8 cellular contexts compared by ENCODE assay signal in genomic region chr9:111661802-111662491, GRCh38. TPM values are rescaled to one million over a fixed set of nuclear protein-coding genes. Genes with fewer than 3 reads are reported as not detected.
DNase-seq lines count a peak whose midpoint lies in the region; ATAC-seq, FAIRE-seq and TF ChIP-seq lines count a peak whose summit lies in the region.

No MANE protein-coding gene starts in this region.

- TF ChIP-seq CTCF in keratinocyte (optimal IDR thresholded peaks at IDR 0.05 in 1 of 3, IDR thresholded peaks at IDR 0.05 in 1 of 3, conservative IDR thresholded peaks at IDR 0.05 in 1 of 3; ENCODE audit: extremely low read depth in 1 of 3, insufficient read depth in 2 of 3, low read length in 3 of 3) = no peak

- no peak for TF ChIP-seq RAD21 in Ishikawa (IDR thresholded peaks at IDR 0.05; ENCODE audit: low read depth)

- peak overlapping the region; percentile 52 for H3K27ac ChIP-seq in keratinocyte (ENCODE audit: control insufficient read depth, insufficient read depth, low read length)

- DNase-seq in G401 (ENCODE audit: low spot score) = peak; percentile 65
- DNase-seq in UCSD-AML1 (lab: John Stamatoyannopoulos, UW; ENCODE audit: unreplicated experiment) = peak; percentile 56
- DNase-seq in central memory CD4-positive, alpha-beta T cell = peak; percentile 33
- DNase-seq in keratinocyte (ENCODE audit: low read depth, low spot score) = no peak
- peak in 2 of 3 donors; percentile 7 to 27 for DNase-seq in stimulated activated CD4-positive, alpha-beta T cell treated with anti-CD3 and anti-CD28 coated beads, Interleukin-12 subunit alpha, Interleukin-12 subunit beta, amount 100 ng/mL, for 48 hours (ENCODE audit: low read depth in 2 of 3, low spot score in 1 of 3)
- no peak for DNase-seq in NK-92 treated with Interleukin-12 subunit alpha and Interleukin-12 subunit beta, amount 100 ng/mL, for 24 hours (lab: John Stamatoyannopoulos, UW)

- peaks cover 1 to 7% of the 10 kb centered on the region in 2 experiments for H3K36me3 ChIP-seq in keratinocyte (ENCODE audit: control insufficient read depth in 2 of 2, extremely low read depth in 1 of 2, insufficient read depth in 2 of 2, low read length in 2 of 2)

- peak; percentile 34 for ATAC-seq in GM21619 (IDR thresholded peaks at IDR 0.05; ENCODE audit: unreplicated experiment)

- no peaks in the 10 kb centered on the region for H3K9me3 ChIP-seq in keratinocyte (ENCODE audit: control insufficient read depth, low read depth, low read length)

- H3K4me2 ChIP-seq in keratinocyte (ENCODE audit: control insufficient read depth, extremely low read depth, insufficient read depth, low read depth, low read length) = peak overlapping the region; percentile 100

- H3K4me1 ChIP-seq in keratinocyte (ENCODE audit: control insufficient read depth, extremely low read depth, insufficient read depth, low read length) = peaks cover 19% of the 10 kb centered on the region

- H3K9me1 ChIP-seq in keratinocyte (ENCODE audit: control insufficient read depth, extremely low read depth, insufficient read depth, low read length) = no peaks in the 10 kb centered on the region

- dilution Hi-C loops in keratinocyte (cut with MboI; ENCODE audit: extremely low pct_ligation_motif_present, low sequenced_read_pairs) = no loop called here

- peak overlapping the region; percentile 74 for H3K9ac ChIP-seq in keratinocyte (ENCODE audit: control insufficient read depth, extremely low read depth, insufficient read depth, low read length)

- H3K79me2 ChIP-seq in keratinocyte (ENCODE audit: control insufficient read depth, insufficient read depth, low read length) = peaks cover 35% of the 10 kb centered on the region

- H3K4me3 ChIP-seq in keratinocyte (ENCODE audit: control insufficient read depth in 2 of 3, extremely low read depth in 1 of 3, insufficient read depth in 2 of 3, low read depth in 1 of 3, low read length in 3 of 3) = peak overlapping the region; percentile 56 to 94 (median 94)

- in situ Hi-C loops in G401 (cut with HindIII; ENCODE audit: low sequenced_read_pairs) = no loop called here

- no peak for TF ChIP-seq EP300 in Ishikawa (IDR thresholded peaks at IDR 0.05; ENCODE audit: borderline replicate concordance)

- no peaks in the 10 kb centered on the region for H3K27me3 ChIP-seq in keratinocyte (ENCODE audit: control insufficient read depth, extremely low read depth, insufficient read depth, low read length)

- H2AFZ ChIP-seq in keratinocyte (ENCODE audit: control insufficient read depth, low read length) = peak overlapping the region; percentile 75

- H4K20me1 ChIP-seq in keratinocyte (ENCODE audit: control insufficient read depth, extremely low read depth, insufficient read depth, low read length) = peaks cover 3% of the 10 kb centered on the region

- FAIRE-seq in keratinocyte (lab: Jason Lieb, UNC) = no peak

TF ChIP-seq in Ishikawa, 13 proteins besides CTCF, POLR2A, EP300 and RAD21:
- TF ChIP-seq CEBPB (IDR thresholded peaks at IDR 0.05) (no peak), ZBTB7A (IDR thresholded peaks at IDR 0.05; ENCODE audit: low read depth) (peak; percentile 24; the same call in 1 of the 2 replicates), MAX (IDR thresholded peaks at IDR 0.05) (no peak)

RNA-seq across cellular contexts. Expression of gene GNG10, which starts 0.5 kb away (rescaled TPM):
- 198 and 218 TPM in 2 replicates for total RNA-seq in G401 (2014; rRNA removed; shearing (Covaris generic))
- 66.2 to 89.8 TPM (median 68.8 TPM) in 3 replicates for polyA plus RNA-seq in keratinocyte
- 4.6 TPM for polyA plus RNA-seq in keratinocyte (2011; ENCODE audit: low read depth)
- 78.7 and 132 TPM in 2 replicates for polyA plus RNA-seq in keratinocyte (2011; cell fraction: cytosol; rRNA removed)
- 18.9 and 26.0 TPM in 2 replicates for polyA plus RNA-seq in keratinocyte (2011; cell fraction: nucleus; rRNA removed)
- polyA plus RNA-seq in keratinocyte (2012; ENCODE audit: low replicate concordance) = 26.6 and 55.8 TPM in 2 replicates
- 12.6 to 18.8 TPM (median 17.5 TPM) in 3 replicates for polyA minus RNA-seq in keratinocyte
- 27.4 TPM for polyA minus RNA-seq in keratinocyte (2011; cell fraction: cytosol; rRNA and poly(A)+ RNA removed)
- 6.6 and 7.5 TPM in 2 replicates for polyA minus RNA-seq in keratinocyte (2011; cell fraction: nucleus; rRNA and poly(A)+ RNA removed)

RNA-seq across cellular contexts. Expression of gene DNAJC25, which starts 30.8 kb away (rescaled TPM):
- total RNA-seq in G401 (2014; rRNA removed; shearing (Covaris generic)) = 8.7 and 11.4 TPM in 2 replicates
- polyA plus RNA-seq in keratinocyte = 4.0 to 7.3 TPM (median 4.7 TPM) in 3 replicates
- 16.9 TPM for polyA plus RNA-seq in keratinocyte (2011; ENCODE audit: low read depth)
- 3.3 and 5.1 TPM in 2 replicates for polyA plus RNA-seq in keratinocyte (2011; cell fraction: cytosol; rRNA removed)
- polyA plus RNA-seq in keratinocyte (2011; cell fraction: nucleus; rRNA removed) = 5.0 and 7.3 TPM in 2 replicates
- polyA plus RNA-seq in keratinocyte (2012; ENCODE audit: low replicate concordance) = 4.5 and 6.4 TPM in 2 replicates
- 0.75 to 1.8 TPM (median 1.7 TPM) in 3 replicates for polyA minus RNA-seq in keratinocyte
- polyA minus RNA-seq in keratinocyte (2011; cell fraction: cytosol; rRNA and poly(A)+ RNA removed) = 1.9 TPM
- polyA minus RNA-seq in keratinocyte (2011; cell fraction: nucleus; rRNA and poly(A)+ RNA removed) = 1.3 and 1.7 TPM in 2 replicates

Comparison
In these comparisons a context has a peak if more than half of its experiments do, and no peak if none do; other contexts are left out.
1. DNase-seq: peak in G401 (single experiment), UCSD-AML1 (single experiment), central memory CD4-positive, alpha-beta T cell (single experiment) and stimulated activated CD4-positive, alpha-beta T cell treated with anti-CD3 and anti-CD28 coated beads, Interleukin-12 subunit alpha, Interleukin-12 subunit beta, amount 100 ng/mL, for 48 hours (2 of 3); none in keratinocyte (single experiment) and NK-92 treated with Interleukin-12 subunit alpha and Interleukin-12 subunit beta, amount 100 ng/mL, for 24 hours (single experiment).